In the genomic region with DNA sequence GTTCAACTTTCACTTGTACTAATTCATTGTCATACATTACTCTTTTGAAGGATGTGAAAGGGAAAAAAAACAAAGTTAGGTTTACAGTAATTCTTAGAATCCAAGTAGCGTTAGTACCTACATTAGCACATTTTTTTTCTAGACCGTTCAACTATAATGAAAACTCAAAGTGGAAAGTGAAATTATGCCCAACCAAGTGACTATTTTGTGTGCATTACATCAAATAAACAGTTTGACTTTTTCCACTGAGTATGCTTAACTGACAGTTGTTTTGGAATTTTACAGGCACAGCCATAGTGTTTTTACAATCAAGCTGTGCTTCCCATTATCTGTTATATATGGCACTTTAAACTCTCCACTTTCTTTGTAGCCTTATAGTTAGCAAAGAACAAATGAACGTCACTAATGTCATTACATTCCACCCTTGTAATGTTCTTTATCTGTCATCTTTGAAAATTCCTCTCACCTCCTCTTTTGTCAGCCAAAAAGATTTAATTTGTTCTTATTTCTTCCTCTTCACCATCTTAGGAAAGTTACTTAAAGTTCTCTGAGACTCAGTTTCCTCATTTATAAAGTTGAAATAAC, we compare ENCODE assay signal across 21 cellular contexts.
"Had no signal": no experiment of that assay in that cellular context is flagged by ENCODE, and none has a peak within 500 bp of the region (broad histone marks: within the 10 kb centered on the region; RNA-seq: fewer than 3 reads in every experiment).

No MANE protein-coding gene starts in this region.

- H3K9me3 Mint-ChIP-seq: neural crest cell had no signal

- H3K4me3 Mint-ChIP-seq: natural killer cell, neural crest cell had no signal

- H3K4me1 Mint-ChIP-seq: natural killer cell, neural crest cell had no signal

- H3K4me1 ChIP-seq: gastrocnemius medialis, testis, tibial nerve, upper lobe of right lung, vagina had no signal

- H3K36me3 Mint-ChIP-seq: natural killer cell had no signal

- ATAC-seq: esophagus mucosa, gastrocnemius medialis, left colon, left ventricle myocardium superior, natural killer cell, right cardiac atrium, upper lobe of right lung had no signal

- H3K27ac Mint-ChIP-seq: natural killer cell, progenitor cell of endocrine pancreas had no signal

- DNase-seq: effector CD8-positive, alpha-beta T cell; gastrocnemius medialis; kidney; left colon; left ventricle myocardium superior; natural killer cell; nucleus accumbens; ovary; right cardiac atrium; small intestine; stimulated activated CD4-positive, alpha-beta T cell treated with anti-CD3 and anti-CD28 coated beads, Interleukin-12 subunit alpha, Interleukin-12 subunit beta, amount 100 ng/mL, for 4 hours; stimulated activated naive CD4-positive, alpha-beta T cell treated with Interleukin-2 at 50 U/mL for 16 hours; testis; upper lobe of right lung had no signal

- H3K4me3 ChIP-seq: coronary artery, gastrocnemius medialis, lung, ovary, testis, tibial nerve, upper lobe of right lung, vagina had no signal

- H3K27me3 ChIP-seq: gastrocnemius medialis, ovary, testis, tibial nerve, upper lobe of right lung, vagina had no signal

- H3K36me3 ChIP-seq: gastrocnemius medialis, ovary, tibial nerve, upper lobe of right lung, vagina had no signal

- H3K9me3 ChIP-seq: gastrocnemius medialis, ovary, testis, tibial nerve, upper lobe of right lung, vagina had no signal

- FAIRE-seq: kidney, small intestine had no signal

- H3K27ac ChIP-seq: coronary artery, gastrocnemius medialis, ovary, testis, tibial nerve, upper lobe of right lung, vagina had no signal
